Comparison of ENCODE assay signal across 1 cellular context in genomic region chr1:203517426-203517974, GRCh38.
TF ChIP-seq lines count a peak whose summit lies in the region.

No MANE protein-coding gene starts in this region.

TF ChIP-seq in IMR-90, 13 proteins besides CTCF, POLR2A, EP300 and RAD21:
- TF ChIP-seq FOS (IDR thresholded peaks at IDR 0.05; ENCODE audit: low read depth, low read length) (no peak), CHD1 (IDR thresholded peaks at IDR 0.05; ENCODE audit: low read depth, low read length) (no peak), RFX5 (IDR thresholded peaks at IDR 0.05; ENCODE audit: low read depth, low read length) (no peak), MAFK (IDR thresholded peaks at IDR 0.05; ENCODE audit: low read depth, low read length) (no peak), MXI1 (IDR thresholded peaks at IDR 0.05; ENCODE audit: borderline replicate concordance, low read depth, low read length) (no peak), RCOR1 (IDR thresholded peaks at IDR 0.05; ENCODE audit: insufficient replicate concordance, low read length) (no peak), BHLHE40 (IDR thresholded peaks at IDR 0.05; ENCODE audit: low read depth, low read length) (no peak)
- TF ChIP-seq, protein P1, sequence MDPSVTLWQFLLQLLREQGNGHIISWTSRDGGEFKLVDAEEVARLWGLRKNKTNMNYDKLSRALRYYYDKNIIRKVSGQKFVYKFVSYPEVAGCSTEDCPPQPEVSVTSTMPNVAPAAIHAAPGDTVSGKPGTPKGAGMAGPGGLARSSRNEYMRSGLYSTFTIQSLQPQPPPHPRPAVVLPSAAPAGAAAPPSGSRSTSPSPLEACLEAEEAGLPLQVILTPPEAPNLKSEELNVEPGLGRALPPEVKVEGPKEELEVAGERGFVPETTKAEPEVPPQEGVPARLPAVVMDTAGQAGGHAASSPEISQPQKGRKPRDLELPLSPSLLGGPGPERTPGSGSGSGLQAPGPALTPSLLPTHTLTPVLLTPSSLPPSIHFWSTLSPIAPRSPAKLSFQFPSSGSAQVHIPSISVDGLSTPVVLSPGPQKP (IDR thresholded peaks at IDR 0.05; ENCODE audit: borderline replicate concordance, low read depth, low read length) = no peak
- TF ChIP-seq, protein P2, sequence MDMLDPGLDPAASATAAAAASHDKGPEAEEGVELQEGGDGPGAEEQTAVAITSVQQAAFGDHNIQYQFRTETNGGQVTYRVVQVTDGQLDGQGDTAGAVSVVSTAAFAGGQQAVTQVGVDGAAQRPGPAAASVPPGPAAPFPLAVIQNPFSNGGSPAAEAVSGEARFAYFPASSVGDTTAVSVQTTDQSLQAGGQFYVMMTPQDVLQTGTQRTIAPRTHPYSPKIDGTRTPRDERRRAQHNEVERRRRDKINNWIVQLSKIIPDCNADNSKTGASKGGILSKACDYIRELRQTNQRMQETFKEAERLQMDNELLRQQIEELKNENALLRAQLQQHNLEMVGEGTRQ (IDR thresholded peaks at IDR 0.05; ENCODE audit: low read depth, low read length) = no peak
